Comparison of ENCODE assay signal across 10 cellular contexts in the genomic region with DNA sequence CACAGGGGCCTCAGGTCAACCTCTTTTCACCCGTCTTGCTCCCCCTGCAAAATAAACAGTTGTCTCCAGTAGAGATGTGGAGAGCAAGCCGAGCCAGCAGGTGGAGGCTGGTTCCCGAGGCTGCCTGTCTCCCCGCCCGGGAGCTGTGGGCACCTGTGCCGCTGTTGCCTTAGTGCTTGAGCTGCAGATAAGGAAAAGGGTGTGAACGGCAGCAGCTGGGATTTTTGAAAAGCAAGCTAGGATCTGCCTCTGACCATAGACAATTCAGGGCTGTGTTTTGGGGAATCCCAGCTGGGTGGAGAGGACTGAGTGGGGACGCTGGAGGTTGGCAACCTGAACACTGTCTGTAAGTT. TPM values are rescaled to one million over a fixed set of nuclear protein-coding genes. Genes with fewer than 3 reads are reported as not detected.
A peak's percentile ranks its signal among the peaks of the same experiment; 100 is the strongest.
DNase-seq lines count a peak whose midpoint lies in the region; ATAC-seq and TF ChIP-seq lines count a peak whose summit lies in the region.
"Had no signal": no experiment of that assay in that cellular context is flagged by ENCODE, and none has a peak within 500 bp of the region (broad histone marks: within the 10 kb centered on the region; RNA-seq: fewer than 3 reads in every experiment).

No MANE protein-coding gene starts in this region.

- CTCF ChIA-PET in RWPE1 (lab: Yijun Ruan, JAX) = interaction anchor here (0.6 to 2.3 kb wide), 9 partner anchors 22 to 261 kb away, joined by 3 to 29 read pairs (median 4); no protein-coding TSS in a partner anchor

- DNase-seq in HT-29 (ENCODE audit: low spot score) (peak; percentile 55), NCI-H2171 treated with DMSO at 0.1 percent for 48 hours (lab: John Stamatoyannopoulos, UW) (peak; percentile 80), foreskin keratinocyte (peak; percentile 18 to 30), sigmoid colon (no peak), RWPE1 (ENCODE audit: low spot score) (no peak)
- DNase-seq in activated naive CD4-positive, alpha-beta T cell (lab: John Stamatoyannopoulos, UW) = no peak
- DNase-seq: activated CD4-positive, alpha-beta T cell treated with anti-CD3 and anti-CD28 coated beads, Interleukin-2, amount 10 ng/mL, durations not matched to agents 7 days and 5 days; CD4-positive, CD25-positive, alpha-beta regulatory T cell; hippocampal formation had no signal

- intact Hi-C loops in sigmoid colon (cut with DNase I) = no loop called here

- TF ChIP-seq EP300 in sigmoid colon (IDR thresholded peaks at IDR 0.05) = no peak

- H3K4me3 ChIP-seq in sigmoid colon = no peak overlapping the region

- 15 to 65% methylated on average over 8 of the region's 8 CpGs for WGBS in sigmoid colon, 2 donors

- peaks cover 37% of the 10 kb centered on the region for H3K27me3 ChIP-seq in foreskin keratinocyte
- no peaks in the 10 kb centered on the region for H3K27me3 ChIP-seq in sigmoid colon

- no peak for TF ChIP-seq POLR2A in sigmoid colon (IDR thresholded peaks at IDR 0.05)

- ATAC-seq in foreskin keratinocyte = peak; percentile 13
- no peak for ATAC-seq in GM18511 (IDR thresholded peaks at IDR 0.05; ENCODE audit: unreplicated experiment)

- H3K36me3 ChIP-seq in sigmoid colon = no peaks in the 10 kb centered on the region

- H3K27ac ChIP-seq in foreskin keratinocyte (no peak overlapping the region), sigmoid colon (peak overlapping the region; percentile 44 to 56 (median 48)), RWPE1 (no peak overlapping the region)

- POLR2A ChIA-PET in RWPE1 (lab: Yijun Ruan, JAX; ENCODE audit: low non-redundant PET) = interaction anchor here (0.6 kb wide), 1 partner anchor 394 kb away, joined by 3 read pairs; no protein-coding TSS in a partner anchor

- no peaks in the 10 kb centered on the region for H3K9me3 ChIP-seq in sigmoid colon

- no peaks in the 10 kb centered on the region for H3K4me1 ChIP-seq in foreskin keratinocyte
- peaks cover under 1 to 72% (median 66%) of the 10 kb centered on the region in 4 donors for H3K4me1 ChIP-seq in sigmoid colon

- TF ChIP-seq CTCF in foreskin keratinocyte (conservative IDR thresholded peaks at IDR 0.05) = peak; percentile 39
- TF ChIP-seq CTCF in sigmoid colon (IDR thresholded peaks at IDR 0.05) = no peak
- no peak; the same call in 1 of the 2 replicates for TF ChIP-seq CTCF in RWPE1 (conservative IDR thresholded peaks at IDR 0.05; ENCODE audit: low read depth)

RNA-seq across cellular contexts. Expression of a gene that starts 9.4 kb away (rescaled TPM):
- 27.5 and 28.6 TPM in 2 replicates for total RNA-seq in HT-29 (2014; rRNA removed; shearing (Covaris generic))
- total RNA-seq in foreskin keratinocyte = 0.04 and 0.14 TPM in 2 replicates
- polyA plus RNA-seq in foreskin keratinocyte = 0.10 TPM in 1 of 2 replicates, not detected in the other
- 10 to 100 TPM; 16.0 to 95.8 (median 29.0) TPM for total RNA-seq in sigmoid colon
- 10 to 100 TPM; 12.6 to 80.1 (median 19.0) TPM for polyA plus RNA-seq in sigmoid colon
- total RNA-seq: activated CD4-positive, alpha-beta T cell treated with anti-CD3 and anti-CD28 coated beads, Interleukin-2, amount 10 ng/mL, durations not matched to agents 7 days and 5 days had no signal
- polyA plus RNA-seq: CD4-positive, CD25-positive, alpha-beta regulatory T cell had no signal

RNA-seq across cellular contexts. Expression of a gene that starts 59.3 kb away (rescaled TPM):
- total RNA-seq in HT-29 (2014; rRNA removed; shearing (Covaris generic)) = 45.0 and 49.7 TPM in 2 replicates
- 15.8 and 17.7 TPM in 2 replicates for total RNA-seq in foreskin keratinocyte
- 24.6 and 29.8 TPM in 2 replicates for polyA plus RNA-seq in foreskin keratinocyte
- 100 to 1,000 TPM in 1 of 4 donors, 10 to 100 TPM in 3; 56.5 to 116 (median 69.6) TPM for total RNA-seq in sigmoid colon
- polyA plus RNA-seq in sigmoid colon = 10 to 100 TPM; 28.9 to 58.7 (median 53.5) TPM

Comparison
In these comparisons a context has a peak if more than half of its experiments do, and no peak if none do; other contexts are left out.
1. DNase-seq: peak in HT-29 (single experiment), NCI-H2171 treated with DMSO at 0.1 percent for 48 hours (single experiment) and foreskin keratinocyte (2 of 2); none in sigmoid colon (single experiment), activated naive CD4-positive, alpha-beta T cell (0 of 4) and RWPE1 (single experiment).
2. H3K27ac ChIP-seq: peak in sigmoid colon (4 of 4); none in foreskin keratinocyte (single experiment) and RWPE1 (single experiment).
3. RNA of a gene that starts 9.4 kb away (total RNA-seq): 16.0 to 95.8 TPM in sigmoid colon and 27.5 to 28.6 TPM in HT-29; 0.04 to 0.14 TPM in foreskin keratinocyte; every median in the first group is over 10 times any median in the second.